Comparison of ENCODE assay signal across 1 cellular context in the genomic region with DNA sequence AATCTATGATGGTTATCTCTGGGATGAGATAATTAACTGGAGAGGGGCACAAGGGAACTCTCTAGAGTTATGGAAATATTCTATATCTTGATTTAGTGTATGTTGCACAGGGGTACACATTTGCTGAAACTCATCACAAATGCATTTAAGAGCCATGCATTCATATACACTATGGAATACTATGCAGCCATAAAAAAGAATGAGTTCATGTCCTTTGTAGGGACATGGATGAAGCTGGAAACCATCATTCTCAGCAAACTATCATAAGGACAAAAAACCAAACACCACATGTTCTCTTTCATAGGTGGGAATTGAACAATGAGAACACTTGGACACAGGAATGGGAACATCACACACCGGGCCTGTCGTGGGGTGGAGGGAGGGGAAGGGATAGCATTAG. TPM values are rescaled to one million over a fixed set of nuclear protein-coding genes. Genes with fewer than 3 reads are reported as not detected.
"Had no signal": no experiment of that assay in that cellular context is flagged by ENCODE, and none has a peak within 500 bp of the region (broad histone marks: within the 10 kb centered on the region; RNA-seq: fewer than 3 reads in every experiment).

No MANE protein-coding gene starts in this region.

RNA-seq across cellular contexts. Expression of a gene that starts 8.9 kb away (rescaled TPM):
- polyA plus RNA-seq: naive thymus-derived CD8-positive, alpha-beta T cell had no signal
